Comparison of ENCODE assay signal across 1 cellular context in genomic region chr14:70005281-70005805, GRCh38.
TF ChIP-seq lines count a peak whose summit lies in the region.

No MANE protein-coding gene starts in this region.

TF ChIP-seq in HepG2, 621 proteins besides CTCF, POLR2A, EP300 and RAD21 (continued from another document and continues in another):
- TF ChIP-seq ZBTB40 (IDR thresholded peaks at IDR 0.05): no peak
- TF ChIP-seq ZBTB40 (CRISPR knock-in tag; IDR thresholded peaks at IDR 0.05): 0 out of 2 replicates have a peak, but pooled peaks have one; percentile 37
- TF ChIP-seq HNF4A (CRISPR knock-in tag; IDR thresholded peaks at IDR 0.05): peak; percentile 100
- TF ChIP-seq ZMAT3 (CRISPR knock-in tag; conservative IDR thresholded peaks at IDR 0.05): 0 out of 2 replicates have a peak, but pooled peaks have one; percentile 20
- TF ChIP-seq IKZF4 (CRISPR knock-in tag; IDR thresholded peaks at IDR 0.05; ENCODE audit: borderline replicate concordance, low read depth, not compliant biosample characterization): no peak
- TF ChIP-seq ZNF547 (CRISPR knock-in tag; IDR thresholded peaks at IDR 0.05): no peak
- peak; percentile 64; the same call in 1 of the 2 replicates for TF ChIP-seq ZBTB7B (CRISPR knock-in tag; IDR thresholded peaks at IDR 0.05)
- peak; percentile 90 for TF ChIP-seq AHDC1 (CRISPR knock-in tag; IDR thresholded peaks at IDR 0.05; ENCODE audit: borderline replicate concordance)
- no peak for TF ChIP-seq CHCHD3 (CRISPR knock-in tag; IDR thresholded peaks at IDR 0.05)
- TF ChIP-seq MXD4 (CRISPR knock-in tag; IDR thresholded peaks at IDR 0.05): peak; percentile 20; the same call in 1 of the 2 replicates
- TF ChIP-seq ZNF607 (CRISPR knock-in tag; IDR thresholded peaks at IDR 0.05; ENCODE audit: borderline replicate concordance): no peak; the same call in 1 of the 2 replicates
- no peak for TF ChIP-seq SMYD3 (CRISPR knock-in tag; IDR thresholded peaks at IDR 0.05)
- peak; percentile 61 for TF ChIP-seq XRCC5 (optimal IDR thresholded peaks at IDR 0.05; ENCODE audit: low read length)
- no peak for TF ChIP-seq GPBP1L1 (CRISPR knock-in tag; IDR thresholded peaks at IDR 0.05)
- TF ChIP-seq ZNF280D (CRISPR knock-in tag; IDR thresholded peaks at IDR 0.05): no peak
- TF ChIP-seq MLLT10 (CRISPR knock-in tag; IDR thresholded peaks at IDR 0.05): no peak
- no peak for TF ChIP-seq KDM4B (CRISPR knock-in tag; IDR thresholded peaks at IDR 0.05)
- no peak for TF ChIP-seq ZNF468 (CRISPR knock-in tag; IDR thresholded peaks at IDR 0.05)
- TF ChIP-seq ZNF350 (CRISPR knock-in tag; IDR thresholded peaks at IDR 0.05; ENCODE audit: borderline replicate concordance, low read depth): peak; percentile 77
- no peak for TF ChIP-seq ZBTB39 (CRISPR knock-in tag; IDR thresholded peaks at IDR 0.05)
- peak; percentile 52; the same call in 1 of the 2 replicates for TF ChIP-seq MLX (CRISPR knock-in tag; IDR thresholded peaks at IDR 0.05)
- peak; percentile 93 for TF ChIP-seq TGIF2 (CRISPR knock-in tag; IDR thresholded peaks at IDR 0.05)
- peak; percentile 64; the same call in 1 of the 2 replicates for TF ChIP-seq CREM (IDR thresholded peaks at IDR 0.05)
- TF ChIP-seq CREM (CRISPR knock-in tag; IDR thresholded peaks at IDR 0.05): no peak
- no peak for TF ChIP-seq ZNF34 (CRISPR knock-in tag; IDR thresholded peaks at IDR 0.05; ENCODE audit: borderline replicate concordance)
- TF ChIP-seq KDM3A (CRISPR knock-in tag; IDR thresholded peaks at IDR 0.05; ENCODE audit: low read depth): peak; percentile 22; the same call in 1 of the 2 replicates
- no peak for TF ChIP-seq TSC22D2 (CRISPR knock-in tag; IDR thresholded peaks at IDR 0.05; ENCODE audit: borderline replicate concordance)
- TF ChIP-seq ZNF282 (IDR thresholded peaks at IDR 0.05; ENCODE audit: partially characterized antibody): no peak
- TF ChIP-seq ATF3 (CRISPR knock-in tag; IDR thresholded peaks at IDR 0.05): no peak
- peak; percentile 80 for TF ChIP-seq FOXA3 (CRISPR knock-in tag; IDR thresholded peaks at IDR 0.05)
- TF ChIP-seq SAP130 (CRISPR knock-in tag; IDR thresholded peaks at IDR 0.05; ENCODE audit: low read depth): peak; percentile 95
- TF ChIP-seq FOSL2 (CRISPR knock-in tag; IDR thresholded peaks at IDR 0.05): peak; percentile 68
- TF ChIP-seq NFKB2 (CRISPR knock-in tag; IDR thresholded peaks at IDR 0.05; ENCODE audit: borderline replicate concordance): no peak
- TF ChIP-seq SRF (IDR thresholded peaks at IDR 0.05; ENCODE audit: low read depth, low read length): no peak
- TF ChIP-seq FOXA1 (IDR thresholded peaks at IDR 0.05): no peak
- peak; percentile 71 for TF ChIP-seq FOXA1 (CRISPR knock-in tag; IDR thresholded peaks at IDR 0.05)
- no peak for TF ChIP-seq FIP1L1 (IDR thresholded peaks at IDR 0.05; ENCODE audit: borderline replicate concordance, insufficient read depth, low read depth, low read length)
